Comparison of ENCODE assay signal across 22 cellular contexts in the genomic region with DNA sequence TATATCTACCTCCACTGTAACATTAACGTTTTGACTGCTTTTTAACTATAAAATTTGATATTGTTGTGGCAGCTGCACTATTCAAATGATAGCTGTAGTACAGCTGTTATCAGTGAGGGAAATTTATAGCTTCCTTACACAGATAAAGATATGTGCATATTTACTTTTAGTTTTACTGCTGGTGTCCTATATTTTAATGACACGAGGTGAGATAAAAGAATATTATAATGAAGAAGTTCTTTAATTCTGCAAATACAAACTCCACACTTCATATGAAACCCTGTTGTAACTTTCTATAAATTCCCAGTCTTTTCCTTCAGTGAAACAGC.
"Had no signal": no experiment of that assay in that cellular context is flagged by ENCODE, and none has a peak within 500 bp of the region (broad histone marks: within the 10 kb centered on the region; RNA-seq: fewer than 3 reads in every experiment).

No MANE protein-coding gene starts in this region.

- H3K4me1 Mint-ChIP-seq: activated naive CD4-positive, alpha-beta T cell treated with anti-CD3 and anti-CD28 coated beads, Interleukin-2, amount 50 U/mL, for 24 hours; central memory CD8-positive, alpha-beta T cell; T-helper 17 cell had no signal

- DNase-seq: activated CD4-positive, alpha-beta T cell treated with anti-CD3 and anti-CD28 coated beads for 48 hours; activated CD4-positive, alpha-beta T cell treated with anti-CD3 and anti-CD28 coated beads, Interleukin-2, amount 50 U/mL, for 4 hours; activated CD4-positive, CD25-positive, alpha-beta regulatory T cell treated with anti-CD3 and anti-CD28 coated beads, Interleukin-2, amount 50 U/mL, for 72 hours; activated CD8-positive, alpha-beta memory T cell treated with anti-CD3 and anti-CD28 coated beads, Interleukin-2, amount 50 U/mL, for 48 hours; activated CD8-positive, alpha-beta T cell treated with anti-CD3 and anti-CD28 coated beads, Interleukin-2, amount 10 ng/mL, durations not matched to agents 7 days and 5 days; activated T-cell treated with anti-CD3 and anti-CD28 coated beads, Interleukin-2, amount 50 U/mL, for 1 hour; body of pancreas; NCI-H1105 treated with DMSO at 0.1 percent for 48 hours; NCI-H1436 treated with DMSO at 0.1 percent for 48 hours; NCI-H187; NCI-H2081; NCI-H446; NCI-H774; NK-92 treated with Interleukin-12 subunit alpha and Interleukin-12 subunit beta, amount 100 ng/mL, for 24 hours; SHP77 treated with DMSO at 0.1 percent for 48 hours; T-helper 17 cell; T-helper 9 cell had no signal

- H3K36me3 Mint-ChIP-seq: activated naive CD4-positive, alpha-beta T cell treated with anti-CD3 and anti-CD28 coated beads, Interleukin-2, amount 50 U/mL, for 24 hours; WTC11 had no signal

- H3K9me3 Mint-ChIP-seq: activated naive CD4-positive, alpha-beta T cell treated with anti-CD3 and anti-CD28 coated beads, Interleukin-2, amount 50 U/mL, for 24 hours; central memory CD8-positive, alpha-beta T cell; WTC11 had no signal

- H3K27ac Mint-ChIP-seq: activated CD8-positive, alpha-beta T cell treated with anti-CD3 and anti-CD28 coated beads, Interleukin-2, amount 10 ng/mL, durations not matched to agents 7 days and 5 days; activated naive CD4-positive, alpha-beta T cell treated with anti-CD3 and anti-CD28 coated beads, Interleukin-2, amount 50 U/mL, for 24 hours; T-helper 17 cell; WTC11 had no signal

- H3K36me3 ChIP-seq: ascending aorta had no signal

- H3K4me3 ChIP-seq: ascending aorta, body of pancreas had no signal

- H3K27ac ChIP-seq: ascending aorta, body of pancreas had no signal

- H3K4me1 ChIP-seq: body of pancreas had no signal

- H3K27me3 ChIP-seq: ascending aorta, body of pancreas had no signal

- H3K27me3 Mint-ChIP-seq: activated naive CD4-positive, alpha-beta T cell treated with anti-CD3 and anti-CD28 coated beads, Interleukin-2, amount 50 U/mL, for 24 hours; T-helper 17 cell had no signal

- H3K9me3 ChIP-seq: ascending aorta, body of pancreas had no signal

- ATAC-seq: activated CD8-positive, alpha-beta T cell treated with anti-CD3 and anti-CD28 coated beads, Interleukin-2, amount 10 ng/mL, durations not matched to agents 7 days and 5 days; body of pancreas; PC-3; T-helper 17 cell; WTC11 had no signal

- H3K4me3 Mint-ChIP-seq: activated CD8-positive, alpha-beta T cell treated with anti-CD3 and anti-CD28 coated beads, Interleukin-2, amount 10 ng/mL, durations not matched to agents 7 days and 5 days; activated naive CD4-positive, alpha-beta T cell treated with anti-CD3 and anti-CD28 coated beads, Interleukin-2, amount 50 U/mL, for 24 hours; central memory CD8-positive, alpha-beta T cell; T-helper 17 cell; WTC11 had no signal
